ENCODE assay signal across 17 cellular contexts in the genomic region with DNA sequence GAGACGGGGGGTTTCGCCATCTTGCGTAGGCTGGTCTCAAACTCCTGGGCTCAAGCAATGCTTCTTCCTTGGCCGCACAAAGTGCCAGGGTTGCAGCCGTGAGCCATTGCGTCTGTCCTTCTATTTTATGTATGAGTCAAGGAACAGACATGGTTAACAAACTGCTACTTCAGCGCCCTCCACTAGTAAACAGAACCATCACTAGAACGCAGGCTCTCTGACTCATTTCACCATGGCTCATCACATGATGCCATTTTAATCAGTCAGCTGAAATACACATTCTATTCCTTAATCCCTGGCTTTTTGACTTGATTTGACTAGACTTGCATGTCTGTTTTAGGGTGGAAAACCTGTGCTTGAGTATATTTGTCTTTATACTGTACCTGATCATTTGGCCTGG. TPM values are rescaled to one million over a fixed set of nuclear protein-coding genes. Genes with fewer than 3 reads are reported as not detected.
A peak's percentile ranks its signal among the peaks of the same experiment; 100 is the strongest.
DNase-seq lines count a peak whose midpoint lies in the region; ATAC-seq and TF ChIP-seq lines count a peak whose summit lies in the region.
"Had no signal": no experiment of that assay in that cellular context is flagged by ENCODE, and none has a peak within 500 bp of the region (broad histone marks: within the 10 kb centered on the region; RNA-seq: fewer than 3 reads in every experiment).

No MANE protein-coding gene starts in this region.

- H3K4me1 ChIP-seq in mesendoderm (ENCODE audit: control insufficient read depth, low read depth, low read length) = no peaks in the 10 kb centered on the region
- H3K4me1 ChIP-seq in uterus = no peaks in the 10 kb centered on the region
- H3K4me1 ChIP-seq: testis had no signal

- H3K79me1 ChIP-seq in mesendoderm (ENCODE audit: low read length) = no peaks in the 10 kb centered on the region

- H3K4ac ChIP-seq in mesendoderm (ENCODE audit: low read depth, low read length) = no peak overlapping the region

- H3K23ac ChIP-seq in mesendoderm (ENCODE audit: low read length) = no peak overlapping the region

- DNase-seq in AG08396 (ENCODE audit: low spot score) (peak; percentile 5), MV-4-11 (lab: John Stamatoyannopoulos, UW) (peak; percentile 19), epithelial cell of proximal tubule (ENCODE audit: low read depth) (peak; percentile 84), mesendoderm (peak; percentile 18), GM19238 (ENCODE audit: insufficient read length, low spot score) (no peak), uterus (no peak)
- no peak for DNase-seq in activated CD4-positive, alpha-beta T cell treated with anti-CD3 and anti-CD28 coated beads for 48 hours
- DNase-seq: activated naive CD4-positive, alpha-beta T cell treated with anti-CD3 and anti-CD28 coated beads, Interleukin-2, amount 10 ng/mL, durations not matched to agents 7 days and 5 days; effector memory CD8-positive, alpha-beta T cell; MM.1S; NCI-H2081; nephron progenitor cell; right cardiac atrium; stimulated activated CD4-positive, alpha-beta T cell treated with anti-CD3 and anti-CD28 coated beads, Interleukin-2, amount 100 ng/mL, for 24 hours; testis had no signal

- no peak overlapping the region for H2BK5ac ChIP-seq in mesendoderm (ENCODE audit: low read length)

- no peak overlapping the region for H3K9ac ChIP-seq in mesendoderm (ENCODE audit: low read length)

- H4K8ac ChIP-seq in mesendoderm (ENCODE audit: low read depth, low read length) = no peak overlapping the region

- H2BK120ac ChIP-seq in mesendoderm (ENCODE audit: low read depth, low read length) = no peak overlapping the region

- H3K79me2 ChIP-seq in mesendoderm (ENCODE audit: control insufficient read depth, insufficient read depth, low read length) = no peaks in the 10 kb centered on the region

- H3K36me3 ChIP-seq in mesendoderm (ENCODE audit: control insufficient read depth, insufficient read depth, low read length) = no peaks in the 10 kb centered on the region
- no peaks in the 10 kb centered on the region for H3K36me3 ChIP-seq in uterus

- no peak overlapping the region for H3K27ac ChIP-seq in mesendoderm (ENCODE audit: low read depth, low read length)
- H3K27ac ChIP-seq in uterus = peak overlapping the region in 1 of 2 donors; percentile 16
- H3K27ac ChIP-seq: testis had no signal

- H3K27me3 ChIP-seq in mesendoderm (ENCODE audit: insufficient read depth, low read length, poor library complexity) (no peaks in the 10 kb centered on the region), uterus (no peaks in the 10 kb centered on the region)
- H3K27me3 ChIP-seq: testis had no signal

- no peak overlapping the region for H3K4me2 ChIP-seq in mesendoderm (ENCODE audit: low read length)

- no peak overlapping the region for H2AK5ac ChIP-seq in mesendoderm (ENCODE audit: low read length)

- H3K18ac ChIP-seq in mesendoderm (ENCODE audit: low read length) = no peak overlapping the region

- no CpG with 5 or more reads among the region's 8 CpGs for WGBS in mesendoderm (ENCODE audit: extremely low coverage, insufficient coverage, low lambda C conversion rate)

- no peak overlapping the region for H3K56ac ChIP-seq in mesendoderm (ENCODE audit: low read length)

- H2BK15ac ChIP-seq in mesendoderm (replicated peaks; ENCODE audit: low read depth) = no peak overlapping the region

- TF ChIP-seq CTCF in epithelial cell of proximal tubule (conservative IDR thresholded peaks at IDR 0.05; ENCODE audit: low read depth, low read length) = no peak
- TF ChIP-seq CTCF in uterus (IDR thresholded peaks at IDR 0.05) = no peak

- no peaks in the 10 kb centered on the region for H3K9me3 ChIP-seq in uterus
- H3K9me3 ChIP-seq: testis had no signal

- ATAC-seq in HG03469 (IDR thresholded peaks at IDR 0.05; ENCODE audit: unreplicated experiment) = no peak
- ATAC-seq: effector memory CD8-positive, alpha-beta T cell; WTC11 had no signal

- H3K4me3 ChIP-seq in epithelial cell of proximal tubule (ENCODE audit: low read depth, low read length) (no peak overlapping the region), mesendoderm (ENCODE audit: low read length) (no peak overlapping the region), uterus (no peak overlapping the region)
- H3K4me3 ChIP-seq: testis had no signal

- H4K5ac ChIP-seq in mesendoderm (ENCODE audit: low read length) = no peak overlapping the region

- intact Hi-C loops in uterus (cut with DNase I; ENCODE audit: low total_unique reads) = no loop called here

- TF ChIP-seq POLR2A in uterus (IDR thresholded peaks at IDR 0.05) = no peak

RNA-seq across cellular contexts. Expression of gene CELF2, which starts 41.3 kb away (rescaled TPM):
- total RNA-seq in epithelial cell of proximal tubule (7.2 and 11.0 TPM in 2 replicates), uterus (10 to 100 TPM; 12.8 to 59.2 (median 44.0) TPM)
- polyA plus RNA-seq in mesendoderm (2013, experiment 1 of 2) = 9.2 TPM
- polyA plus RNA-seq in mesendoderm (2013, experiment 2 of 2) = 9.4 TPM

Comparison
In these comparisons a context has a peak if more than half of its experiments do, and no peak if none do; other contexts are left out.
1. DNase-seq: peak in AG08396 (single experiment), MV-4-11 (single experiment), epithelial cell of proximal tubule (single experiment) and mesendoderm (single experiment); none in GM19238 (single experiment), uterus (0 of 2) and activated CD4-positive, alpha-beta T cell treated with anti-CD3 and anti-CD28 coated beads for 48 hours (single experiment).